ENCODE assay signal across 21 cellular contexts in genomic region chr2:192593561-192593960, GRCh38.
"Had no signal": no experiment of that assay in that cellular context is flagged by ENCODE, and none has a peak within 500 bp of the region (broad histone marks: within the 10 kb centered on the region; RNA-seq: fewer than 3 reads in every experiment).

No MANE protein-coding gene starts in this region.

- H3K27ac Mint-ChIP-seq: dendritic cell treated with granulocyte-macrophage colony-stimulating factor and Interleukin-4, amounts not matched to agents 40 ng/mL and 50 ng/mL, for 4 days; naive B cell; nephron; stimulated activated memory B cell treated with anti-CD40 and anti-IgM and Interleukin-4, amounts not matched to agents 10 μg/mL and 1 μg/mL and 100 μg/mL, for 72 hours had no signal

- H3K36me3 ChIP-seq: esophagus squamous epithelium, heart left ventricle, neutrophil, spleen, stomach, thoracic aorta, transverse colon had no signal

- H3K27me3 ChIP-seq: esophagus squamous epithelium, heart left ventricle, neutrophil, spleen, stomach, transverse colon had no signal

- H3K27ac ChIP-seq: esophagus squamous epithelium, heart left ventricle, neutrophil, psoas muscle, spleen, stomach, thoracic aorta, transverse colon had no signal

- H3K4me3 Mint-ChIP-seq: dendritic cell treated with granulocyte-macrophage colony-stimulating factor and Interleukin-4, amounts not matched to agents 40 ng/mL and 50 ng/mL, for 4 days; naive B cell; nephron; stimulated activated memory B cell treated with anti-CD40 and anti-IgM and Interleukin-4, amounts not matched to agents 10 μg/mL and 1 μg/mL and 100 μg/mL, for 72 hours had no signal

- H3K36me3 Mint-ChIP-seq: naive B cell; stimulated activated memory B cell treated with anti-CD40 and anti-IgM and Interleukin-4, amounts not matched to agents 10 μg/mL and 1 μg/mL and 100 μg/mL, for 72 hours had no signal

- H3K4me3 ChIP-seq: esophagus squamous epithelium, heart left ventricle, psoas muscle, spleen, stomach, thoracic aorta, transverse colon had no signal

- H3K4me1 ChIP-seq: esophagus squamous epithelium, heart left ventricle, psoas muscle, spleen, stomach, transverse colon had no signal

- ATAC-seq: heart left ventricle; psoas muscle; sciatic nerve; stimulated activated memory B cell treated with anti-CD40 and anti-IgM and Interleukin-4, amounts not matched to agents 10 μg/mL and 1 μg/mL and 100 μg/mL, for 72 hours had no signal

- H3K4me1 Mint-ChIP-seq: naive B cell; nephron; stimulated activated memory B cell treated with anti-CD40 and anti-IgM and Interleukin-4, amounts not matched to agents 10 μg/mL and 1 μg/mL and 100 μg/mL, for 72 hours had no signal

- DNase-seq: esophagus squamous epithelium; foreskin melanocyte; heart left ventricle; hippocampal formation; mesendoderm; naive B cell; psoas muscle; retina; spleen; stimulated activated CD4-positive, alpha-beta T cell treated with anti-CD3 and anti-CD28 coated beads, Interleukin-15, amount 100 ng/mL, for 24 hours; stimulated activated CD4-positive, alpha-beta T cell treated with anti-CD3 and anti-CD28 coated beads, Interleukin-1b, Interleukin-23, amount 100 ng/mL, for 48 hours; stimulated activated CD4-positive, alpha-beta T cell treated with anti-CD3 and anti-CD28 coated beads, Interleukin-4, amount 100 ng/mL, for 24 hours; stomach; substantia nigra; transverse colon had no signal

- H3K9me3 Mint-ChIP-seq: stimulated activated memory B cell treated with anti-CD40 and anti-IgM and Interleukin-4, amounts not matched to agents 10 μg/mL and 1 μg/mL and 100 μg/mL, for 72 hours had no signal

- H3K27me3 Mint-ChIP-seq: dendritic cell treated with granulocyte-macrophage colony-stimulating factor and Interleukin-4, amounts not matched to agents 40 ng/mL and 50 ng/mL, for 4 days; naive B cell; stimulated activated memory B cell treated with anti-CD40 and anti-IgM and Interleukin-4, amounts not matched to agents 10 μg/mL and 1 μg/mL and 100 μg/mL, for 72 hours had no signal

- H3K9me3 ChIP-seq: esophagus squamous epithelium, neutrophil, psoas muscle, stomach, thoracic aorta, transverse colon had no signal
